27 cellular contexts compared by ENCODE assay signal in genomic region chr5:68490401-68490800, GRCh38.
"Had no signal": no experiment of that assay in that cellular context is flagged by ENCODE, and none has a peak within 500 bp of the region (broad histone marks: within the 10 kb centered on the region; RNA-seq: fewer than 3 reads in every experiment).

No MANE protein-coding gene starts in this region.

- H3K27me3 ChIP-seq: hepatocyte, right atrium auricular region, tibial nerve had no signal

- H3K27ac Mint-ChIP-seq: activated CD4-positive, alpha-beta memory T cell treated with anti-CD3 and anti-CD28 coated beads, Interleukin-2, amount 10 ng/mL, durations not matched to agents 7 days and 5 days; activated CD4-positive, alpha-beta T cell treated with anti-CD3 and anti-CD28 coated beads, Interleukin-2, amount 10 ng/mL, durations not matched to agents 24 days and 14 days; activated naive CD4-positive, alpha-beta T cell treated with anti-CD3 and anti-CD28 coated beads for 36 hours; activated naive CD8-positive, alpha-beta T cell treated with anti-CD3 and anti-CD28 coated beads, Interleukin-2, amount 10 ng/mL, durations not matched to agents 7 days and 5 days; activated T-cell treated with anti-CD3 and anti-CD28 coated beads, Interleukin-2, amount 50 U/mL, for 72 hours; brain; effector memory CD8-positive, alpha-beta T cell; immature natural killer cell; naive thymus-derived CD8-positive, alpha-beta T cell; stimulated activated naive CD8-positive, alpha-beta T cell treated with anti-CD3 and anti-CD28 coated beads, Interleukin-15, Interleukin-2, amounts not matched to agents 100 ng/mL and 50 ng/mL, for 24 hours; T-helper 2 cell treated with Interferon-gamma antibody and Interleukin-4, amounts not matched to agents 5 μg/mL and 100 μg/mL, for 36 hours had no signal

- H3K4me3 Mint-ChIP-seq: activated CD4-positive, alpha-beta memory T cell treated with anti-CD3 and anti-CD28 coated beads, Interleukin-2, amount 10 ng/mL, durations not matched to agents 7 days and 5 days; activated CD4-positive, alpha-beta T cell treated with anti-CD3 and anti-CD28 coated beads, Interleukin-2, amount 10 ng/mL, durations not matched to agents 24 days and 14 days; activated naive CD4-positive, alpha-beta T cell treated with anti-CD3 and anti-CD28 coated beads for 36 hours; activated naive CD8-positive, alpha-beta T cell treated with anti-CD3 and anti-CD28 coated beads, Interleukin-2, amount 10 ng/mL, durations not matched to agents 7 days and 5 days; activated T-cell treated with anti-CD3 and anti-CD28 coated beads, Interleukin-2, amount 50 U/mL, for 72 hours; brain; effector memory CD8-positive, alpha-beta T cell; immature natural killer cell; naive thymus-derived CD8-positive, alpha-beta T cell; stimulated activated naive CD8-positive, alpha-beta T cell treated with anti-CD3 and anti-CD28 coated beads, Interleukin-15, Interleukin-2, amounts not matched to agents 100 ng/mL and 50 ng/mL, for 24 hours; T-helper 2 cell treated with Interferon-gamma antibody and Interleukin-4, amounts not matched to agents 5 μg/mL and 100 μg/mL, for 36 hours had no signal

- H3K4me3 ChIP-seq: hepatocyte, left ventricle myocardium inferior, prostate gland, right atrium auricular region, tibial nerve had no signal

- H3K9me3 ChIP-seq: prostate gland had no signal

- H3K4me1 Mint-ChIP-seq: activated CD4-positive, alpha-beta memory T cell treated with anti-CD3 and anti-CD28 coated beads, Interleukin-2, amount 10 ng/mL, durations not matched to agents 7 days and 5 days; activated CD4-positive, alpha-beta T cell treated with anti-CD3 and anti-CD28 coated beads, Interleukin-2, amount 10 ng/mL, durations not matched to agents 24 days and 14 days; activated naive CD8-positive, alpha-beta T cell treated with anti-CD3 and anti-CD28 coated beads, Interleukin-2, amount 10 ng/mL, durations not matched to agents 7 days and 5 days; brain; immature natural killer cell; naive thymus-derived CD8-positive, alpha-beta T cell had no signal

- H3K36me3 ChIP-seq: left ventricle myocardium inferior, prostate gland, right atrium auricular region, tibial nerve had no signal

- H3K9me3 Mint-ChIP-seq: activated CD4-positive, alpha-beta memory T cell treated with anti-CD3 and anti-CD28 coated beads, Interleukin-2, amount 10 ng/mL, durations not matched to agents 7 days and 5 days; activated naive CD4-positive, alpha-beta T cell treated with anti-CD3 and anti-CD28 coated beads for 36 hours; effector memory CD8-positive, alpha-beta T cell; stimulated activated naive CD8-positive, alpha-beta T cell treated with anti-CD3 and anti-CD28 coated beads, Interleukin-15, Interleukin-2, amounts not matched to agents 100 ng/mL and 50 ng/mL, for 24 hours had no signal

- ATAC-seq: activated CD4-positive, CD25-positive, alpha-beta regulatory T cell treated with anti-CD3 and anti-CD28 coated beads, Interleukin-2, amount 50 U/mL, for 24 hours; activated T-cell treated with anti-CD3 and anti-CD28 coated beads, Interleukin-2, amount 50 U/mL, for 72 hours; effector memory CD8-positive, alpha-beta T cell; esophagus mucosa; naive thymus-derived CD8-positive, alpha-beta T cell had no signal

- H3K4me1 ChIP-seq: left ventricle myocardium inferior, prostate gland, right atrium auricular region, tibial nerve had no signal

- DNase-seq: activated CD4-positive, alpha-beta memory T cell treated with anti-CD3 and anti-CD28 coated beads, Interleukin-2, amount 10 ng/mL, durations not matched to agents 7 days and 5 days; activated CD4-positive, alpha-beta T cell treated with anti-CD3 and anti-CD28 coated beads, Interleukin-2, amount 10 ng/mL, durations not matched to agents 24 days and 14 days; activated effector memory CD4-positive, alpha-beta T cell treated with Interleukin-2 at 50 U/mL for 16 hours; activated naive CD4-positive, alpha-beta T cell treated with anti-CD3 and anti-CD28 coated beads for 36 hours; activated naive CD8-positive, alpha-beta T cell treated with anti-CD3 and anti-CD28 coated beads, Interleukin-2, amount 10 ng/mL, durations not matched to agents 7 days and 5 days; activated T-cell treated with anti-CD3 and anti-CD28 coated beads, Interleukin-2, amount 50 U/mL, for 72 hours; amniotic stem cell; dermis blood vessel endothelial cell; effector memory CD8-positive, alpha-beta T cell; glutamatergic neuron; immature natural killer cell; kidney glomerular epithelial cell; left ventricle myocardium inferior; naive thymus-derived CD8-positive, alpha-beta T cell; stimulated activated CD4-positive, alpha-beta T cell treated with anti-CD3 and anti-CD28 coated beads, Interleukin-12 subunit alpha, Interleukin-12 subunit beta, amount 100 ng/mL, for 4 hours; stimulated activated CD4-positive, alpha-beta T cell treated with anti-CD3 and anti-CD28 coated beads, Interleukin-4, amount 100 ng/mL, for 4 hours; substantia nigra had no signal

- H3K36me3 Mint-ChIP-seq: brain, immature natural killer cell had no signal

- H3K27ac ChIP-seq: hepatocyte, left ventricle myocardium inferior, prostate gland, right atrium auricular region, tibial nerve, VCaP had no signal
